In genomic region chr11:96524475-96524874, GRCh38 we compare ENCODE assay signal across 1 cellular context.
TF ChIP-seq lines count a peak whose summit lies in the region.

No MANE protein-coding gene starts in this region.

TF ChIP-seq in K562, 482 proteins besides CTCF, POLR2A, EP300 and RAD21 (continued from another document):
- TF ChIP-seq TRIM25 (IDR thresholded peaks at IDR 0.05; ENCODE audit: borderline replicate concordance) = no peak
